ENCODE assay signal across 8 cellular contexts in the genomic region with DNA sequence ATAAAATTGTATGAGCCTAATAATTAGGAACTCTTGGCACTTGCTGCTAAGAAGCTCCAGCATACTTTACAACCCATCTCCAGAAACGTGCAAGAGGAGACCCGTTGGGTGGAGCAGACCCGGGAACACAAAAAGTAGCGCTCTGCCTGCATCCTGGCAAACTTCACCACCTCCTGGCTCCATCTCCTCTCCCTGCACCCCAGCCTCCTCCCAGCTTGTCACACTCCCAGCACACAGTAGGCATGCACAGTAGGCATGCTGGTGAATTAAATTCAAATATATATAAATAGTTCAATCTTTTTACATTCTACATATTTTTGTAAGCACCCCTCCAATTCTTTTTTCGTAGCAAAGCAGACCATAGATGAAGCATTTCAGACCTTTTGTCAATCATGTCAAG. TPM values are rescaled to one million over a fixed set of nuclear protein-coding genes. Genes with fewer than 3 reads are reported as not detected.
DNase-seq lines count a peak whose midpoint lies in the region; ATAC-seq, FAIRE-seq and TF ChIP-seq lines count a peak whose summit lies in the region.

No MANE protein-coding gene starts in this region.

- H2AK5ac ChIP-seq in mesenchymal stem cell (ENCODE audit: low read length, severe bottlenecking), result no peak overlapping the region

- BruUV-seq in GM12878 (replicated peaks; lab: Mats Ljungman, UMichigan), result no TSS peak

- H3K79me2 ChIP-seq in GM12878 (ENCODE audit: control insufficient read depth, insufficient read depth, low read length), result no peaks in the 10 kb centered on the region

- no peaks in the 10 kb centered on the region for H4K20me1 ChIP-seq in GM12878 (ENCODE audit: control insufficient read depth, insufficient read depth)

- H2BK5ac ChIP-seq in mesenchymal stem cell (ENCODE audit: low read depth, low read length, poor library complexity, severe bottlenecking), result no peak overlapping the region

- H3K27me3 ChIP-seq in left ventricle myocardium inferior (ENCODE audit: low read depth), result no peaks in the 10 kb centered on the region
- peaks cover 5 to 10% of the 10 kb centered on the region in 2 experiments; a peak in 3 of 4 replicates for H3K27me3 ChIP-seq in GM12878 (replicated peaks in 1 of 2; ENCODE audit: control insufficient read depth in 2 of 2, insufficient read depth in 2 of 2, low read length in 1 of 2)
- H3K27me3 ChIP-seq in mesenchymal stem cell (ENCODE audit: control insufficient read depth in 1 of 2, insufficient read depth in 1 of 2, low read length in 2 of 2), result no peaks in the 10 kb centered on the region

- ATAC-seq in Right ventricle myocardium inferior, result no peak
- no peak for ATAC-seq in GM12878
- ATAC-seq in HG02759 (IDR thresholded peaks at IDR 0.05; ENCODE audit: unreplicated experiment), result no peak

- TF ChIP-seq POLR2A in GM12878 (IDR thresholded peaks at IDR 0.05; ENCODE audit: low read depth, low read length), result no peak

- H3K18ac ChIP-seq in mesenchymal stem cell (ENCODE audit: low read depth in 1 of 2, low read length in 2 of 2), result no peak overlapping the region

- DNase-seq in left ventricle myocardium inferior (no peak), Right ventricle myocardium inferior (ENCODE audit: missing footprints) (no peak), GM12878 (ENCODE audit: low read depth, low spot score) (no peak), mesenchymal stem cell (no peak), cortex of kidney (lab: John Stamatoyannopoulos, UW) (no peak), SKM-1 (lab: John Stamatoyannopoulos, UW; ENCODE audit: unreplicated experiment) (no peak)
- no peak for DNase-seq in stimulated activated CD4-positive, alpha-beta T cell treated with anti-CD3 and anti-CD28 coated beads, Interleukin-2, amount 100 ng/mL, for 24 hours

- no peak overlapping the region for H3K23ac ChIP-seq in mesenchymal stem cell (ENCODE audit: low read length in 2 of 2)

- SMC1A ChIA-PET in GM12878 (lab: Charles Lee; ENCODE audit: uncharacterized antibody, unreplicated experiment), result no interaction called here

- no peak overlapping the region for H4K91ac ChIP-seq in mesenchymal stem cell (ENCODE audit: low read length)

- no peak for TF ChIP-seq EP300 in GM12878 (IDR thresholded peaks at IDR 0.05; ENCODE audit: borderline replicate concordance in 1 of 2, control insufficient read depth in 1 of 2, low read depth in 2 of 2, low read length in 2 of 2)

- H3K27ac ChIP-seq in left ventricle myocardium inferior (replicated peaks) (peak overlapping the region; percentile 90), GM12878 (ENCODE audit: control insufficient read depth, insufficient read depth) (no peak overlapping the region), mesenchymal stem cell (ENCODE audit: low read length, poor library complexity, severe bottlenecking) (no peak overlapping the region)

- no peaks in the 10 kb centered on the region for H3K9me3 ChIP-seq in left ventricle myocardium inferior (replicated peaks)
- H3K9me3 ChIP-seq in GM12878 (replicated peaks; ENCODE audit: control insufficient read depth, insufficient read depth, low read length), result no peaks in the 10 kb centered on the region
- H3K9me3 ChIP-seq in mesenchymal stem cell (ENCODE audit: control insufficient read depth, low read length), result no peaks in the 10 kb centered on the region

- CTCF ChIA-PET in GM12878 (lab: Yijun Ruan, JAX), result no interaction called here

- H2BK120ac ChIP-seq in mesenchymal stem cell (ENCODE audit: low read depth, low read length), result no peak overlapping the region

- 74% methylated on average over 5 of the region's 5 CpGs for WGBS in GM12878 (ENCODE audit: insufficient coverage, insufficient replicate concordance, low lambda C conversion rate, missing lambda C conversion rate)
- WGBS in mesenchymal stem cell, result 25% methylated on average over 4 of the region's 5 CpGs

- TF ChIP-seq CTCF in left ventricle myocardium inferior (IDR thresholded peaks at IDR 0.05; ENCODE audit: borderline replicate concordance) (no peak), GM12878 (IDR thresholded peaks at IDR 0.05 in 2 of 3, conservative IDR thresholded peaks at IDR 0.05 in 1 of 3; ENCODE audit: control insufficient read depth in 2 of 3, extremely low read depth in 1 of 3, insufficient read depth in 1 of 3, low read depth in 3 of 3, low read length in 3 of 3) (no peak)

- POLR2A ChIA-PET in GM12878 (lab: Charles Lee), result no interaction called here

- H3K4me3 ChIP-seq in left ventricle myocardium inferior (peak overlapping the region; percentile 92), GM12878 (no peak overlapping the region), mesenchymal stem cell (ENCODE audit: insufficient read depth in 1 of 2, low read depth in 1 of 2, low read length in 2 of 2) (peak overlapping the region in 1 of 2 experiments; percentile 84)

- no peak overlapping the region for H2BK15ac ChIP-seq in mesenchymal stem cell (ENCODE audit: low read depth, poor library complexity, severe bottlenecking)

- no peak overlapping the region for H4K8ac ChIP-seq in mesenchymal stem cell (ENCODE audit: low read length)

- H2BK12ac ChIP-seq in mesenchymal stem cell (ENCODE audit: low read length in 2 of 2), result no peak overlapping the region

- H3K4me1 ChIP-seq in left ventricle myocardium inferior (peaks cover 31% of the 10 kb centered on the region), GM12878 (ENCODE audit: control insufficient read depth, insufficient read depth, low read length) (no peaks in the 10 kb centered on the region; the same call in 1 of the 2 replicates), mesenchymal stem cell (ENCODE audit: control insufficient read depth, insufficient read depth, low read depth, low read length) (peaks cover 12% of the 10 kb centered on the region)

- no peak overlapping the region for H3K14ac ChIP-seq in mesenchymal stem cell (ENCODE audit: low read length in 2 of 2)

- no peak overlapping the region for H3K4ac ChIP-seq in mesenchymal stem cell (ENCODE audit: low read depth in 1 of 2, low read length in 2 of 2)

- intact Hi-C loops in left ventricle myocardium inferior (cut with micrococcal nuclease) (no loop called here), Right ventricle myocardium inferior (cut with DNase I) (loop anchor here (2.0 to 10.0 kb wide), 2 partner anchors 42 to 228 kb away; partner anchors contain the start of gene WSB2), GM12878 (cut with micrococcal nuclease; ENCODE audit: unreplicated experiment) (no loop called here)

- in situ Hi-C loops in GM12878 (cut with MboI), result loop anchor here (25.0 kb wide), 2 partner anchors 935 to 1435 kb away; no protein-coding TSS in a partner anchor

- H3K4me2 ChIP-seq in GM12878 (ENCODE audit: control insufficient read depth, insufficient read depth) (peak overlapping the region; percentile 97; the same call in 1 of the 2 replicates), mesenchymal stem cell (ENCODE audit: low read length, poor library complexity, severe bottlenecking) (no peak overlapping the region)

- no peak for TF ChIP-seq RAD21 in GM12878 (IDR thresholded peaks at IDR 0.05; ENCODE audit: insufficient read depth, low read depth, low read length)

- FAIRE-seq in GM12878 (lab: Jason Lieb, UNC), result no peak

- H3K79me1 ChIP-seq in mesenchymal stem cell (replicated peaks; ENCODE audit: low read length, poor library complexity, severe bottlenecking), result peaks cover 17% of the 10 kb centered on the region

- RAD21 ChIA-PET in GM12878 (lab: Charles Lee; ENCODE audit: unreplicated experiment), result no interaction called here

- no peaks in the 10 kb centered on the region for H3K36me3 ChIP-seq in left ventricle myocardium inferior
- no peaks in the 10 kb centered on the region for H3K36me3 ChIP-seq in GM12878 (ENCODE audit: control insufficient read depth in 2 of 2, insufficient read depth in 2 of 2, low read length in 1 of 2)
- H3K36me3 ChIP-seq in mesenchymal stem cell (ENCODE audit: control insufficient read depth in 1 of 2, insufficient read depth in 2 of 2, low read depth in 1 of 2, low read length in 2 of 2), result no peaks in the 10 kb centered on the region

- H3K9ac ChIP-seq in GM12878 (ENCODE audit: control insufficient read depth, insufficient read depth, low read length) (no peak overlapping the region), mesenchymal stem cell (ENCODE audit: low read length) (peak overlapping the region; percentile 83)

- H2AFZ ChIP-seq in GM12878 (ENCODE audit: control insufficient read depth, low read depth, low read length) (no peak overlapping the region), mesenchymal stem cell (ENCODE audit: low read depth, low read length) (no peak overlapping the region)

RNA-seq across cellular contexts. Expression of gene VSIG10, which starts 1.2 kb away (rescaled TPM):
- 12.1 TPM for total RNA-seq in left ventricle myocardium inferior
- total RNA-seq in Right ventricle myocardium inferior, result 12.4 TPM
- total RNA-seq in GM12878 (2013; cell fraction: nucleolus; rRNA removed), result 5.7 and 11.5 TPM in 2 replicates
- total RNA-seq in GM12878 (2014; rRNA removed), result 6.7 and 8.3 TPM in 2 replicates
- 4.5 and 5.3 TPM in 2 replicates for total RNA-seq in GM12878 (2014; rRNA removed; fragmentation: Illumina TruSeq; extraction: Trizol)
- 3.2 and 5.6 TPM in 2 replicates for total RNA-seq in GM12878 (2021)
- 0.88 TPM for polyA plus RNA-seq in GM12878 (2011; ENCODE audit: low read depth)
- polyA plus RNA-seq in GM12878 (2011; rRNA removed), result 3.4 TPM in 2 replicates
- polyA plus RNA-seq in GM12878 (2011; cell fraction: cytosol; rRNA removed), result 5.7 and 11.7 TPM in 2 replicates
- polyA plus RNA-seq in GM12878 (2011; cell fraction: nucleus; rRNA removed), result 3.0 and 5.6 TPM in 2 replicates
- polyA plus RNA-seq in GM12878 (2012), result 2.0 and 2.9 TPM in 2 replicates
- 5.9 TPM in 1 of 2 replicates, not detected in the other for polyA plus RNA-seq in GM12878 (2014; fragmentation: Illumina TruSeq; extraction: Trizol)
- 1 to 10 TPM; 4.5 to 6.8 TPM for polyA plus RNA-seq in GM12878 (2014; fragmentation: Nextera tagmentation; extraction: Ambion mirVana)
- 5.3 and 7.2 TPM in 2 replicates for polyA plus RNA-seq in GM12878 (2014; rRNA removed)
- 10 to 100 TPM in 1 of 2 experiments, 1 to 10 TPM in 1; 5.0 to 10.2 TPM for polyA plus RNA-seq in GM12878 (2016; fragmentation: Nextera tagmentation; extraction: Ambion mirVana)
- polyA minus RNA-seq in GM12878 (2011; rRNA and poly(A)+ RNA removed), result 3.6 and 5.4 TPM in 2 replicates
- polyA minus RNA-seq in GM12878 (2011; cell fraction: cytosol; rRNA and poly(A)+ RNA removed), result 0.31 and 2.4 TPM in 2 replicates
- polyA minus RNA-seq in GM12878 (2011; cell fraction: nucleus; rRNA and poly(A)+ RNA removed), result 2.5 TPM in 2 replicates
- 7.0 TPM for polyA plus RNA-seq in mesenchymal stem cell (2013, experiment 1 of 2)
- 6.9 TPM for polyA plus RNA-seq in mesenchymal stem cell (2013, experiment 2 of 2)

RNA-seq across cellular contexts. Expression of gene PEBP1, which starts 33.3 kb away (rescaled TPM):
- total RNA-seq in left ventricle myocardium inferior, result 461 TPM
- total RNA-seq in Right ventricle myocardium inferior, result 459 TPM
- 11.8 and 17.9 TPM in 2 replicates for total RNA-seq in GM12878 (2013; cell fraction: nucleolus; rRNA removed)
- 222 and 228 TPM in 2 replicates for total RNA-seq in GM12878 (2014; rRNA removed)
- total RNA-seq in GM12878 (2014; rRNA removed; fragmentation: Illumina TruSeq; extraction: Trizol), result 181 and 208 TPM in 2 replicates
- total RNA-seq in GM12878 (2021), result 186 and 193 TPM in 2 replicates
- 97.1 TPM for polyA plus RNA-seq in GM12878 (2011; ENCODE audit: low read depth)
- polyA plus RNA-seq in GM12878 (2011; rRNA removed), result 147 and 217 TPM in 2 replicates
- polyA plus RNA-seq in GM12878 (2011; cell fraction: cytosol; rRNA removed), result 244 and 255 TPM in 2 replicates
- 105 and 119 TPM in 2 replicates for polyA plus RNA-seq in GM12878 (2011; cell fraction: nucleus; rRNA removed)
- 140 and 147 TPM in 2 replicates for polyA plus RNA-seq in GM12878 (2012)
- polyA plus RNA-seq in GM12878 (2014; fragmentation: Illumina TruSeq; extraction: Trizol), result 153 and 203 TPM in 2 replicates
- 100 to 1,000 TPM in 1 of 2 experiments, 10 to 100 TPM in 1; 79.4 to 150 TPM for polyA plus RNA-seq in GM12878 (2014; fragmentation: Nextera tagmentation; extraction: Ambion mirVana)
- 179 and 205 TPM in 2 replicates for polyA plus RNA-seq in GM12878 (2014; rRNA removed)
- 100 to 1,000 TPM; 413 to 415 TPM for polyA plus RNA-seq in GM12878 (2016; fragmentation: Nextera tagmentation; extraction: Ambion mirVana)
- 85.2 and 117 TPM in 2 replicates for polyA minus RNA-seq in GM12878 (2011; rRNA and poly(A)+ RNA removed)
- 50.8 and 57.1 TPM in 2 replicates for polyA minus RNA-seq in GM12878 (2011; cell fraction: cytosol; rRNA and poly(A)+ RNA removed)
- polyA minus RNA-seq in GM12878 (2011; cell fraction: nucleus; rRNA and poly(A)+ RNA removed), result 14.5 and 28.7 TPM in 2 replicates
- polyA plus RNA-seq in mesenchymal stem cell (2013, experiment 1 of 2), result 205 TPM
- 205 TPM for polyA plus RNA-seq in mesenchymal stem cell (2013, experiment 2 of 2)

RNA-seq across cellular contexts. Expression of gene WSB2, which starts 41.6 kb away (rescaled TPM):
- 100 TPM for total RNA-seq in left ventricle myocardium inferior
- total RNA-seq in Right ventricle myocardium inferior, result 97.3 TPM
- 29.8 and 34.6 TPM in 2 replicates for total RNA-seq in GM12878 (2013; cell fraction: nucleolus; rRNA removed)
- total RNA-seq in GM12878 (2014; rRNA removed), result 66.7 and 83.7 TPM in 2 replicates
- 40.4 and 41.5 TPM in 2 replicates for total RNA-seq in GM12878 (2014; rRNA removed; fragmentation: Illumina TruSeq; extraction: Trizol)
- total RNA-seq in GM12878 (2021), result 56.8 and 59.0 TPM in 2 replicates
- 27.2 TPM for polyA plus RNA-seq in GM12878 (2011; ENCODE audit: low read depth)
- polyA plus RNA-seq in GM12878 (2011; rRNA removed), result 71.0 and 82.6 TPM in 2 replicates
- polyA plus RNA-seq in GM12878 (2011; cell fraction: cytosol; rRNA removed), result 111 and 139 TPM in 2 replicates
- polyA plus RNA-seq in GM12878 (2011; cell fraction: nucleus; rRNA removed), result 40.2 and 48.5 TPM in 2 replicates
- polyA plus RNA-seq in GM12878 (2012), result 31.8 and 33.7 TPM in 2 replicates
- 44.1 and 59.0 TPM in 2 replicates for polyA plus RNA-seq in GM12878 (2014; fragmentation: Illumina TruSeq; extraction: Trizol)
- 10 to 100 TPM; 30.0 to 33.6 TPM for polyA plus RNA-seq in GM12878 (2014; fragmentation: Nextera tagmentation; extraction: Ambion mirVana)
- 46.0 and 46.3 TPM in 2 replicates for polyA plus RNA-seq in GM12878 (2014; rRNA removed)
- polyA plus RNA-seq in GM12878 (2016; fragmentation: Nextera tagmentation; extraction: Ambion mirVana), result 10 to 100 TPM; 18.3 to 19.4 TPM
- 222 and 231 TPM in 2 replicates for polyA minus RNA-seq in GM12878 (2011; rRNA and poly(A)+ RNA removed)
- polyA minus RNA-seq in GM12878 (2011; cell fraction: cytosol; rRNA and poly(A)+ RNA removed), result 60.9 and 67.1 TPM in 2 replicates
- 26.7 and 39.5 TPM in 2 replicates for polyA minus RNA-seq in GM12878 (2011; cell fraction: nucleus; rRNA and poly(A)+ RNA removed)
- 81.2 TPM for polyA plus RNA-seq in mesenchymal stem cell (2013, experiment 1 of 2)
- polyA plus RNA-seq in mesenchymal stem cell (2013, experiment 2 of 2), result 81.9 TPM
